In the genomic region with DNA sequence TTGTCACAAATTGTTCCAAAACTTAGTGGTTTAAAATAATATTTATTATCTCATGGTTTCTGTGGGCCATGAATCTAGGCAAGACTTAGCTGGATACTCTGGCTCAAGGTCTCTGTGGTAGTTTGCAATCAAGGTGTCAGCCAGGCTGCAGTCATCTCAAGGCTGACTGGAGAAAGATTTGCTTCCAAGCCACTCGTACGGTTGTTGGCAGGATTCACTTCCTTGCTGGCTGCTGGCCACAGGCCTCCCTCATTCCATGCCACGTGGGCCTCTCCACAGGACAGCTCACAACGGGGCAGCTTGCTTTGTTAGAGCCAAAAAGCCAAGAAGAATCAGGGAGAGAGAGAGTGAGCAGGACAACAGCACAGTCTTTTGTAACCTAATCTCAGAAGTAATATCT, we compare ENCODE assay signal across 9 cellular contexts.
DNase-seq lines count a peak whose midpoint lies in the region; ATAC-seq lines count a peak whose summit lies in the region.
"Had no signal": no experiment of that assay in that cellular context is flagged by ENCODE, and none has a peak within 500 bp of the region (broad histone marks: within the 10 kb centered on the region; RNA-seq: fewer than 3 reads in every experiment).

No MANE protein-coding gene starts in this region.

- no peak overlapping the region for H3K4me3 Mint-ChIP-seq in activated T-cell treated with anti-CD3 and anti-CD28 coated beads, Interleukin-2, amount 50 U/mL, for 4 hours
- H3K4me3 Mint-ChIP-seq in effector memory CD8-positive, alpha-beta T cell: no peak overlapping the region

- peaks cover 2% of the 10 kb centered on the region for H3K36me3 Mint-ChIP-seq in activated T-cell treated with anti-CD3 and anti-CD28 coated beads, Interleukin-2, amount 50 U/mL, for 4 hours (ENCODE audit: insufficient read depth)
- H3K36me3 Mint-ChIP-seq in effector memory CD8-positive, alpha-beta T cell (ENCODE audit: insufficient read depth): no peaks in the 10 kb centered on the region
- H3K36me3 Mint-ChIP-seq: activated naive CD4-positive, alpha-beta T cell treated with anti-CD3 and anti-CD28 coated beads, Interleukin-2, amount 50 U/mL, for 72 hours had no signal

- DNase-seq in AG20443 (ENCODE audit: low spot score): peak; percentile 82
- DNase-seq in NCI-H2196 treated with DMSO at 0.1 percent for 48 hours (lab: John Stamatoyannopoulos, UW; ENCODE audit: unreplicated experiment): peak; percentile 9
- peak in 34 of 56 donors; percentile 0 to 51 (median 14) for DNase-seq in nucleus accumbens (lab: John Stamatoyannopoulos, UW)
- no peak for DNase-seq in NCI-H510A treated with DMSO at 0.1 percent for 48 hours (lab: John Stamatoyannopoulos, UW)
- DNase-seq in HuH-7 (ENCODE audit: low spot score): no peak
- DNase-seq in activated T-cell treated with anti-CD3 and anti-CD28 coated beads, Interleukin-2, amount 50 U/mL, for 4 hours: no peak
- no peak for DNase-seq in effector memory CD8-positive, alpha-beta T cell

- H3K9me3 Mint-ChIP-seq in activated T-cell treated with anti-CD3 and anti-CD28 coated beads, Interleukin-2, amount 50 U/mL, for 4 hours: no peaks in the 10 kb centered on the region
- no peaks in the 10 kb centered on the region for H3K9me3 Mint-ChIP-seq in effector memory CD8-positive, alpha-beta T cell
- H3K9me3 Mint-ChIP-seq: activated naive CD4-positive, alpha-beta T cell treated with anti-CD3 and anti-CD28 coated beads, Interleukin-2, amount 50 U/mL, for 72 hours had no signal

- ATAC-seq in esophagus mucosa: peak; percentile 91
- no peak for ATAC-seq in activated T-cell treated with anti-CD3 and anti-CD28 coated beads, Interleukin-2, amount 50 U/mL, for 4 hours
- no peak for ATAC-seq in effector memory CD8-positive, alpha-beta T cell (replicated peaks)
- ATAC-seq: activated naive CD4-positive, alpha-beta T cell treated with anti-CD3 and anti-CD28 coated beads, Interleukin-2, amount 50 U/mL, for 72 hours had no signal

- H3K27me3 Mint-ChIP-seq in activated T-cell treated with anti-CD3 and anti-CD28 coated beads, Interleukin-2, amount 50 U/mL, for 4 hours (ENCODE audit: low read depth): no peaks in the 10 kb centered on the region
- peaks cover 0 to 16% of the 10 kb centered on the region in 2 donors for H3K27me3 Mint-ChIP-seq in effector memory CD8-positive, alpha-beta T cell

- no peak overlapping the region for H3K27ac Mint-ChIP-seq in effector memory CD8-positive, alpha-beta T cell
- H3K27ac Mint-ChIP-seq: activated naive CD4-positive, alpha-beta T cell treated with anti-CD3 and anti-CD28 coated beads, Interleukin-2, amount 50 U/mL, for 72 hours had no signal

- no peaks in the 10 kb centered on the region for H3K4me1 Mint-ChIP-seq in activated T-cell treated with anti-CD3 and anti-CD28 coated beads, Interleukin-2, amount 50 U/mL, for 4 hours (ENCODE audit: low read depth)
- peaks cover 0 to 2% of the 10 kb centered on the region in 2 donors for H3K4me1 Mint-ChIP-seq in effector memory CD8-positive, alpha-beta T cell (ENCODE audit: low read depth in 2 of 2)

Comparison
In these comparisons a context has a peak if more than half of its experiments do, and no peak if none do; other contexts are left out.
1. DNase-seq: peak in AG20443 (single experiment), NCI-H2196 treated with DMSO at 0.1 percent for 48 hours (single experiment) and nucleus accumbens (34 of 56); none in NCI-H510A treated with DMSO at 0.1 percent for 48 hours (single experiment), HuH-7 (single experiment), activated T-cell treated with anti-CD3 and anti-CD28 coated beads, Interleukin-2, amount 50 U/mL, for 4 hours (single experiment) and effector memory CD8-positive, alpha-beta T cell (0 of 3).